Comparison of ENCODE assay signal across 19 cellular contexts in the genomic region with DNA sequence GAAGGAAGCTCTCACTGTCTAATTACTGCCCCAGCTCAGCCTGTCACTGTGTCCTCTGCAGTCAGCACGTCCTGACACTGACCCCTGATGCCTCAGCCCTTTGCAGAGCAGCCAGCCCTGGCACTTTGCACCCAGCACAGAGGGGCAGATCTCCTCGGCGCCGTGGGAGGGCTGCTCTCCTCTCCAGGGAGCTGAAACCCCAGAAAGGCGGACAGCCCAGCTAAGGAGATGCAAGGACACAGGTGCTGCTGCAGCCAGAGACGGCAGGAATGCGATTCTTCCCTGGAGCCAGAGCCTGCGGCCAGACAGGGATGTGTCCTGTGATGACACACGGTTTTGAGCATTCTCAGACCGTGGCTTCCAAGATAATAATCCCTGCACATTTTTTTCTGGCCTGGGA. TPM values are rescaled to one million over a fixed set of nuclear protein-coding genes. Genes with fewer than 3 reads are reported as not detected.
"Had no signal": no experiment of that assay in that cellular context is flagged by ENCODE, and none has a peak within 500 bp of the region (broad histone marks: within the 10 kb centered on the region; RNA-seq: fewer than 3 reads in every experiment).

No MANE protein-coding gene starts in this region.

- H3K4me3 Mint-ChIP-seq: activated B cell treated with CpG ODN at 0.5 μM for 24 hours; activated CD4-positive, alpha-beta T cell treated with anti-CD3 and anti-CD28 coated beads, Interleukin-2, amount 10 ng/mL, durations not matched to agents 7 days and 5 days; activated naive CD4-positive, alpha-beta T cell treated with anti-CD3 and anti-CD28 coated beads, Interleukin-2, amount 50 U/mL, for 24 hours; activated T-cell treated with anti-CD3 and anti-CD28 coated beads, Interleukin-2, amount 50 U/mL, for 24 hours; nephron progenitor cell; stimulated activated naive CD8-positive, alpha-beta T cell treated with anti-CD3 and anti-CD28 coated beads, Interleukin-15, Interleukin-2, amounts not matched to agents 100 ng/mL and 50 ng/mL, for 24 hours had no signal

- H3K27ac Mint-ChIP-seq: activated B cell treated with CpG ODN at 0.5 μM for 24 hours; activated CD4-positive, alpha-beta T cell treated with anti-CD3 and anti-CD28 coated beads, Interleukin-2, amount 10 ng/mL, durations not matched to agents 7 days and 5 days; activated naive CD4-positive, alpha-beta T cell treated with anti-CD3 and anti-CD28 coated beads, Interleukin-2, amount 50 U/mL, for 24 hours; activated T-cell treated with anti-CD3 and anti-CD28 coated beads, Interleukin-2, amount 50 U/mL, for 24 hours; nephron progenitor cell; stimulated activated naive CD8-positive, alpha-beta T cell treated with anti-CD3 and anti-CD28 coated beads, Interleukin-15, Interleukin-2, amounts not matched to agents 100 ng/mL and 50 ng/mL, for 24 hours had no signal

- ATAC-seq: body of pancreas, gastroesophageal sphincter, left ventricle myocardium superior, upper lobe of right lung had no signal

- DNase-seq: activated B cell treated with CpG ODN at 0.5 μM for 24 hours; activated CD4-positive, alpha-beta T cell treated with anti-CD3 and anti-CD28 coated beads, Interleukin-2, amount 10 ng/mL, durations not matched to agents 7 days and 5 days; activated effector memory CD4-positive, alpha-beta T cell treated with Interleukin-2 at 50 U/mL for 16 hours; activated T-cell treated with anti-CD3 and anti-CD28 coated beads, Interleukin-2, amount 50 U/mL, for 24 hours; body of pancreas; central memory CD4-positive, alpha-beta T cell; cortex of kidney; effector CD8-positive, alpha-beta T cell; kidney; left ventricle myocardium superior; mesenchymal stem cell; nephron progenitor cell; stimulated activated CD4-positive, alpha-beta T cell treated with anti-CD3 and anti-CD28 coated beads, Interleukin-4, amount 100 ng/mL, for 1 hour; stimulated activated CD8-positive, alpha-beta memory T cell treated with anti-CD3 and anti-CD28 coated beads, Interleukin-4, amount 100 ng/mL, for 48 hours; upper lobe of right lung had no signal

- H3K4me1 Mint-ChIP-seq: activated B cell treated with CpG ODN at 0.5 μM for 24 hours; activated CD4-positive, alpha-beta T cell treated with anti-CD3 and anti-CD28 coated beads, Interleukin-2, amount 10 ng/mL, durations not matched to agents 7 days and 5 days; activated naive CD4-positive, alpha-beta T cell treated with anti-CD3 and anti-CD28 coated beads, Interleukin-2, amount 50 U/mL, for 24 hours; nephron progenitor cell had no signal

RNA-seq across cellular contexts. Expression of a gene that starts 34.5 kb away (rescaled TPM):
- total RNA-seq: activated B cell treated with CpG ODN at 0.5 μM for 24 hours; activated CD4-positive, alpha-beta T cell treated with anti-CD3 and anti-CD28 coated beads, Interleukin-2, amount 10 ng/mL, durations not matched to agents 7 days and 5 days; left ventricle myocardium superior; osteocyte; upper lobe of right lung had no signal
